In genomic region chr2:130370490-130370889, GRCh38 we compare ENCODE assay signal across 10 cellular contexts. TPM values are rescaled to one million over a fixed set of nuclear protein-coding genes. Genes with fewer than 3 reads are reported as not detected.
DNase-seq lines count a peak whose midpoint lies in the region; ATAC-seq and TF ChIP-seq lines count a peak whose summit lies in the region.
"Had no signal": no experiment of that assay in that cellular context is flagged by ENCODE, and none has a peak within 500 bp of the region (broad histone marks: within the 10 kb centered on the region; RNA-seq: fewer than 3 reads in every experiment).

No MANE protein-coding gene starts in this region.

- H3K4me1 ChIP-seq in duodenal mucosa (ENCODE audit: control insufficient read depth in 1 of 2, insufficient read depth in 2 of 2, low read length in 2 of 2) (peaks cover 13 to 30% of the 10 kb centered on the region in 2 donors), adrenal gland (replicated peaks in 1 of 2) (peaks cover 0 to 19% of the 10 kb centered on the region in 2 donors), BE2C (no peaks in the 10 kb centered on the region)

- peak overlapping the region; percentile 89 for H3K4me3 Mint-ChIP-seq in activated B cell treated with CpG ODN at 0.5 μM for 24 hours

- no peaks in the 10 kb centered on the region for H3K9me3 ChIP-seq in duodenal mucosa (ENCODE audit: control insufficient read depth in 1 of 2, low read length in 2 of 2)
- H3K9me3 ChIP-seq in adrenal gland (replicated peaks in 1 of 3) = no peaks in the 10 kb centered on the region
- H3K9me3 ChIP-seq in BE2C = no peaks in the 10 kb centered on the region

- intact Hi-C loops in activated B cell treated with CpG ODN at 0.5 μM for 24 hours (cut with micrococcal nuclease) = loop anchor here (5.0 kb wide), 1 partner anchor 427 kb away; no protein-coding TSS in a partner anchor
- intact Hi-C loops in adrenal gland (cut with DNase I) = no loop called here

- H3K27me3 ChIP-seq in duodenal mucosa (ENCODE audit: control insufficient read depth in 1 of 2, insufficient read depth in 2 of 2, low read length in 2 of 2) = no peaks in the 10 kb centered on the region
- no peaks in the 10 kb centered on the region for H3K27me3 ChIP-seq in adrenal gland
- H3K27me3 ChIP-seq in BE2C = no peaks in the 10 kb centered on the region
- H3K27me3 ChIP-seq: hepatocyte had no signal

- peaks cover 27% of the 10 kb centered on the region for H3K36me3 Mint-ChIP-seq in activated B cell treated with CpG ODN at 0.5 μM for 24 hours (ENCODE audit: low read depth)

- peaks cover 3 to 5% of the 10 kb centered on the region in 2 donors for H3K36me3 ChIP-seq in duodenal mucosa (ENCODE audit: control insufficient read depth in 1 of 2, insufficient read depth in 2 of 2, low read length in 2 of 2)
- no peaks in the 10 kb centered on the region for H3K36me3 ChIP-seq in adrenal gland (replicated peaks in 1 of 2)
- no peaks in the 10 kb centered on the region for H3K36me3 ChIP-seq in BE2C

- ATAC-seq in activated B cell treated with CpG ODN at 0.5 μM for 24 hours (ENCODE audit: low read depth) = no peak
- ATAC-seq in stimulated activated naive CD8-positive, alpha-beta T cell treated with anti-CD3 and anti-CD28 coated beads, Interleukin-15, Interleukin-2, amounts not matched to agents 100 U/mL and 50 U/mL, for 24 hours = peak; percentile 30

- peak overlapping the region; percentile 95 for H3K27ac Mint-ChIP-seq in activated B cell treated with CpG ODN at 0.5 μM for 24 hours

- TF ChIP-seq CTCF in activated B cell treated with CpG ODN at 0.5 μM for 24 hours (IDR thresholded peaks at IDR 0.05) = no peak
- no peak for TF ChIP-seq CTCF in adrenal gland (IDR thresholded peaks at IDR 0.05)
- no peak for TF ChIP-seq CTCF in BE2C (IDR thresholded peaks at IDR 0.05; ENCODE audit: low read depth, low read length)

- H3K27ac ChIP-seq in duodenal mucosa (ENCODE audit: low read depth, low read length) (no peak overlapping the region), adrenal gland (no peak overlapping the region)
- H3K27ac ChIP-seq: hepatocyte had no signal

- CTCF ChIA-PET in activated B cell treated with CpG ODN at 0.5 μM for 24 hours (lab: Charles Lee) = interaction anchor here (1.3 kb wide), 1 partner anchor 28 kb away, joined by 5 read pairs; the partner anchor contains the start of gene IMP4

- H3K9me3 Mint-ChIP-seq in activated B cell treated with CpG ODN at 0.5 μM for 24 hours = no peaks in the 10 kb centered on the region

- peaks cover 46% of the 10 kb centered on the region for H3K4me1 Mint-ChIP-seq in activated B cell treated with CpG ODN at 0.5 μM for 24 hours

- no peak overlapping the region for H3K9ac ChIP-seq in duodenal mucosa (ENCODE audit: low read depth in 1 of 2, low read length in 2 of 2)

- H3K27me3 Mint-ChIP-seq in activated B cell treated with CpG ODN at 0.5 μM for 24 hours = peaks cover 3% of the 10 kb centered on the region

- no peak for TF ChIP-seq POLR2A in adrenal gland (IDR thresholded peaks at IDR 0.05)

- peak; percentile 20 to 28 for DNase-seq in activated CD4-positive, alpha-beta T cell treated with anti-CD3 and anti-CD28 coated beads for 4 hours
- DNase-seq in activated CD4-positive, alpha-beta T cell treated with anti-CD3 and anti-CD28 coated beads, Interleukin-2, amount 50 U/mL, for 4 hours = no peak
- DNase-seq in activated B cell treated with CpG ODN at 0.5 μM for 24 hours (no peak), adrenal gland (no peak), BE2C (no peak), cerebellum (ENCODE audit: low spot score) (no peak)
- peak; percentile 42 for DNase-seq in stimulated activated naive CD8-positive, alpha-beta T cell treated with anti-CD3 and anti-CD28 coated beads, Interleukin-15, Interleukin-2, amounts not matched to agents 100 U/mL and 50 U/mL, for 24 hours
- DNase-seq: T1000 had no signal

- peak overlapping the region; percentile 2 to 23 for H3K4me3 ChIP-seq in duodenal mucosa (ENCODE audit: low read depth in 1 of 2, low read length in 2 of 2)
- H3K4me3 ChIP-seq in adrenal gland = no peak overlapping the region
- no peak overlapping the region for H3K4me3 ChIP-seq in BE2C (ENCODE audit: low read depth, low read length)
- H3K4me3 ChIP-seq: hepatocyte had no signal

- 93 to 94% (median 93%) methylated on average over 5 to 9 of the region's 9 CpGs; no CpG with 5 or more reads in 1 of the 4 donors for WGBS in adrenal gland, 4 donors

- POLR2A ChIA-PET in activated B cell treated with CpG ODN at 0.5 μM for 24 hours (lab: Charles Lee) = interaction anchor here (5.7 kb wide), 1 partner anchor 28 kb away, joined by 96 read pairs; the partner anchor contains the start of gene IMP4

RNA-seq across cellular contexts. Expression of gene PTPN18, which starts 14.6 kb away (rescaled TPM):
- 77.7 and 79.2 TPM in 2 replicates for total RNA-seq in activated B cell treated with CpG ODN at 0.5 μM for 24 hours
- 10 to 100 TPM; 21.9 to 74.1 (median 42.9) TPM for total RNA-seq in adrenal gland
- 10 to 100 TPM; 32.3 to 64.4 (median 42.2) TPM for polyA plus RNA-seq in adrenal gland
- polyA plus RNA-seq in BE2C (2012; ENCODE audit: insufficient read depth, insufficient read length, low read depth) = 6.9 TPM
- 27.0 TPM for total RNA-seq in cerebellum

RNA-seq across cellular contexts. Expression of gene IMP4, which starts 27.8 kb away (rescaled TPM):
- 121 and 140 TPM in 2 replicates for total RNA-seq in activated B cell treated with CpG ODN at 0.5 μM for 24 hours
- 100 to 1,000 TPM in 2 of 8 donors, 10 to 100 TPM in 6; 62.7 to 114 (median 83.2) TPM for total RNA-seq in adrenal gland
- 100 to 1,000 TPM in 2 of 3 donors, 10 to 100 TPM in 1; 55.8 to 141 (median 117) TPM for polyA plus RNA-seq in adrenal gland
- polyA plus RNA-seq in BE2C (2012; ENCODE audit: insufficient read depth, insufficient read length, low read depth) = 262 TPM
- 27.9 TPM for total RNA-seq in cerebellum

Comparison
In these comparisons a context has a peak if more than half of its experiments do, and no peak if none do; other contexts are left out.
1. DNase-seq: peak in activated CD4-positive, alpha-beta T cell treated with anti-CD3 and anti-CD28 coated beads for 4 hours (2 of 2) and stimulated activated naive CD8-positive, alpha-beta T cell treated with anti-CD3 and anti-CD28 coated beads, Interleukin-15, Interleukin-2, amounts not matched to agents 100 U/mL and 50 U/mL, for 24 hours (single experiment); none in activated CD4-positive, alpha-beta T cell treated with anti-CD3 and anti-CD28 coated beads, Interleukin-2, amount 50 U/mL, for 4 hours (0 of 2), activated B cell treated with CpG ODN at 0.5 μM for 24 hours (single experiment), adrenal gland (0 of 7), BE2C (single experiment) and cerebellum (single experiment).
2. H3K4me3 ChIP-seq: peak in duodenal mucosa (2 of 2); none in adrenal gland (0 of 4) and BE2C (single experiment).